24 cellular contexts compared by ENCODE assay signal in the genomic region with DNA sequence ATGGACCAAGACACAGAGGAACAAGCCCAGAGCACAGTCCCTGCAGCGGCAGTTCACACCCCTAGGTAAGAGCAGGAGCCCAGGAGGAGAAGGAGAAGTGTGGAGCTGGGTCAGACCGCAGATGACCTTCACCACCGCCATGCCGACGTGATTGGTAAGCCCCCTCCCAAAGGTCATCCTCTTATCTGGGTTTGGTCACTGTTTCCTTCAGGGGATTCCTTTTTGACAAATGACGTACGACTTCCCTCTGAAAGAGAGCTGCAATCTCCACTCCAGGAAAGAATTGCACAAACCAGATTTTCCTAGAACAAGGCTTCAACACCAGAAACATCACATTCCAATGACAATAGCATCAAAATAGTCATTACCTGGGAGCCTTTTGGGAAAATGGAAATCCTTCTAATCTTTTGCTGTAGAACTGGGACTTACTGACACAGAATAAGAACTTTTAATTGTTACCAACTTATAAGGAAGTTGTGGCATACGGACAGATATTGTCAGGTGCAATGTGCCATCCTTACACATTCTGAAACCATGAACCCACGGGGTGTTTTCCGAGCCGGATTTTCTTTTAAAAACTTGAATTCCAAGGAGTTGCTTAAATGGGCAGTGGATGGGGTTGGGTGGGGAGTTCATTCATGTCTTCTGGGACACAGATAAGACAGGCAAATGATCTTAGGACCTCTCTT. TPM values are rescaled to one million over a fixed set of nuclear protein-coding genes. Genes with fewer than 3 reads are reported as not detected.
"Had no signal": no experiment of that assay in that cellular context is flagged by ENCODE, and none has a peak within 500 bp of the region (broad histone marks: within the 10 kb centered on the region; RNA-seq: fewer than 3 reads in every experiment).

No MANE protein-coding gene starts in this region.

- H3K27ac Mint-ChIP-seq: activated CD4-positive, alpha-beta T cell treated with anti-CD3 and anti-CD28 coated beads for 36 hours; activated CD8-positive, alpha-beta memory T cell treated with anti-CD3 and anti-CD28 coated beads, Interleukin-2, amount 10 ng/mL, durations not matched to agents 7 days and 5 days; activated CD8-positive, alpha-beta T cell treated with anti-CD3 and anti-CD28 coated beads, Interleukin-2, amount 10 ng/mL, durations not matched to agents 7 days and 5 days; activated naive CD4-positive, alpha-beta T cell treated with anti-CD3 and anti-CD28 coated beads, Interleukin-2, amount 50 U/mL, for 24 hours; activated T-helper 2 cell treated with anti-CD3 and anti-CD28 coated beads, Interferon-gamma antibody, Interleukin-2, Interleukin-4, amounts not matched to agents 10 μg/mL and 5 μg/mL and 100 μg/mL, durations not matched to agents 14 hours and 24 hours and 36 hours; naive thymus-derived CD8-positive, alpha-beta T cell; neural progenitor cell; stimulated activated naive CD8-positive, alpha-beta T cell treated with anti-CD3 and anti-CD28 coated beads, Interleukin-15, Interleukin-2, amounts not matched to agents 100 ng/mL and 50 ng/mL, for 24 hours; T-cell had no signal

- ATAC-seq: activated CD4-positive, alpha-beta T cell treated with anti-CD3 and anti-CD28 coated beads for 36 hours; activated CD8-positive, alpha-beta memory T cell treated with anti-CD3 and anti-CD28 coated beads, Interleukin-2, amount 10 ng/mL, durations not matched to agents 7 days and 5 days; activated CD8-positive, alpha-beta T cell treated with anti-CD3 and anti-CD28 coated beads, Interleukin-2, amount 10 ng/mL, durations not matched to agents 7 days and 5 days; body of pancreas; heart right ventricle; naive thymus-derived CD8-positive, alpha-beta T cell; T-cell had no signal

- H3K9me3 Mint-ChIP-seq: activated naive CD4-positive, alpha-beta T cell treated with anti-CD3 and anti-CD28 coated beads, Interleukin-2, amount 50 U/mL, for 24 hours; activated T-helper 2 cell treated with anti-CD3 and anti-CD28 coated beads, Interferon-gamma antibody, Interleukin-2, Interleukin-4, amounts not matched to agents 10 μg/mL and 5 μg/mL and 100 μg/mL, durations not matched to agents 14 hours and 24 hours and 36 hours; neural progenitor cell; stimulated activated naive CD8-positive, alpha-beta T cell treated with anti-CD3 and anti-CD28 coated beads, Interleukin-15, Interleukin-2, amounts not matched to agents 100 ng/mL and 50 ng/mL, for 24 hours had no signal

- H3K36me3 ChIP-seq: heart right ventricle, neural progenitor cell, thoracic aorta, uterus had no signal

- H3K9me3 ChIP-seq: body of pancreas, thoracic aorta, uterus had no signal

- H2AFZ ChIP-seq: neural progenitor cell had no signal

- H3K4me1 ChIP-seq: body of pancreas, heart right ventricle, uterus had no signal

- H3K9ac ChIP-seq: neural progenitor cell had no signal

- H3K27ac ChIP-seq: body of pancreas, epithelial cell of prostate, heart right ventricle, neural progenitor cell, thoracic aorta, uterus had no signal

- H3K4me3 Mint-ChIP-seq: activated CD4-positive, alpha-beta T cell treated with anti-CD3 and anti-CD28 coated beads for 36 hours; activated CD8-positive, alpha-beta memory T cell treated with anti-CD3 and anti-CD28 coated beads, Interleukin-2, amount 10 ng/mL, durations not matched to agents 7 days and 5 days; activated CD8-positive, alpha-beta T cell treated with anti-CD3 and anti-CD28 coated beads, Interleukin-2, amount 10 ng/mL, durations not matched to agents 7 days and 5 days; activated naive CD4-positive, alpha-beta T cell treated with anti-CD3 and anti-CD28 coated beads, Interleukin-2, amount 50 U/mL, for 24 hours; naive thymus-derived CD8-positive, alpha-beta T cell; neural progenitor cell; stimulated activated naive CD8-positive, alpha-beta T cell treated with anti-CD3 and anti-CD28 coated beads, Interleukin-15, Interleukin-2, amounts not matched to agents 100 ng/mL and 50 ng/mL, for 24 hours; T-cell had no signal

- H3K4me3 ChIP-seq: body of pancreas, heart right ventricle, neural progenitor cell, thoracic aorta, uterus had no signal

- DNase-seq: activated CD4-positive, alpha-beta T cell treated with anti-CD3 and anti-CD28 coated beads for 36 hours; activated CD4-positive, CD25-positive, alpha-beta regulatory T cell; activated CD8-positive, alpha-beta memory T cell treated with anti-CD3 and anti-CD28 coated beads, Interleukin-2, amount 10 ng/mL, durations not matched to agents 7 days and 5 days; activated CD8-positive, alpha-beta T cell treated with anti-CD3 and anti-CD28 coated beads, Interleukin-2, amount 10 ng/mL, durations not matched to agents 7 days and 5 days; activated T-cell treated with anti-CD3 and anti-CD28 coated beads, Interleukin-2, amount 50 U/mL, for 48 hours; aorta; body of pancreas; dermis blood vessel endothelial cell; effector CD8-positive, alpha-beta T cell; foreskin fibroblast; heart right ventricle; naive thymus-derived CD8-positive, alpha-beta T cell; posterior cingulate gyrus; right cardiac atrium; stimulated activated CD4-positive, alpha-beta T cell treated with anti-CD3 and anti-CD28 coated beads, Interleukin-15, amount 100 ng/mL, for 24 hours; stimulated activated CD4-positive, alpha-beta T cell treated with anti-CD3 and anti-CD28 coated beads, Interleukin-2, amount 100 ng/mL, for 24 hours; T-cell; uterus had no signal

- H3K4me2 ChIP-seq: neural progenitor cell had no signal

- H3K27me3 ChIP-seq: body of pancreas, neural progenitor cell, uterus had no signal

- H3K36me3 Mint-ChIP-seq: activated CD8-positive, alpha-beta memory T cell treated with anti-CD3 and anti-CD28 coated beads, Interleukin-2, amount 10 ng/mL, durations not matched to agents 7 days and 5 days; activated naive CD4-positive, alpha-beta T cell treated with anti-CD3 and anti-CD28 coated beads, Interleukin-2, amount 50 U/mL, for 24 hours; neural progenitor cell; T-cell had no signal

- H3K4me1 Mint-ChIP-seq: activated CD4-positive, alpha-beta T cell treated with anti-CD3 and anti-CD28 coated beads for 36 hours; activated CD8-positive, alpha-beta memory T cell treated with anti-CD3 and anti-CD28 coated beads, Interleukin-2, amount 10 ng/mL, durations not matched to agents 7 days and 5 days; activated naive CD4-positive, alpha-beta T cell treated with anti-CD3 and anti-CD28 coated beads, Interleukin-2, amount 50 U/mL, for 24 hours; naive thymus-derived CD8-positive, alpha-beta T cell; T-cell had no signal

- H3K27me3 Mint-ChIP-seq: activated CD8-positive, alpha-beta memory T cell treated with anti-CD3 and anti-CD28 coated beads, Interleukin-2, amount 10 ng/mL, durations not matched to agents 7 days and 5 days had no signal

RNA-seq across cellular contexts. Expression of gene ADAM12, which starts 20.8 kb away (rescaled TPM):
- polyA plus RNA-seq: naive thymus-derived CD8-positive, alpha-beta T cell had no signal
